Comparison of ENCODE assay signal across 9 cellular contexts in genomic region chr6:24646771-24647170, GRCh38. TPM values are rescaled to one million over a fixed set of nuclear protein-coding genes. Genes with fewer than 3 reads are reported as not detected.
DNase-seq lines count a peak whose midpoint lies in the region; TF ChIP-seq lines count a peak whose summit lies in the region.
"Had no signal": no experiment of that assay in that cellular context is flagged by ENCODE, and none has a peak within 500 bp of the region (broad histone marks: within the 10 kb centered on the region; RNA-seq: fewer than 3 reads in every experiment).

No MANE protein-coding gene starts in this region.

- H3K9me3 ChIP-seq in osteoblast (ENCODE audit: low read depth, low read length): no peaks in the 10 kb centered on the region
- H3K9me3 ChIP-seq in stomach: no peaks in the 10 kb centered on the region

- H3K4me3 Mint-ChIP-seq in T-helper 2 cell treated with Interferon-gamma antibody and Interleukin-4, amounts not matched to agents 5 μg/mL and 100 μg/mL, for 36 hours: peak overlapping the region; percentile 92

- H3K36me3 Mint-ChIP-seq in T-helper 2 cell treated with Interferon-gamma antibody and Interleukin-4, amounts not matched to agents 5 μg/mL and 100 μg/mL, for 36 hours (ENCODE audit: low read depth): peaks cover 2% of the 10 kb centered on the region

- TF ChIP-seq CTCF in dorsolateral prefrontal cortex (IDR thresholded peaks at IDR 0.05 in 54 of 56, conservative IDR thresholded peaks at IDR 0.05 in 2 of 56; ENCODE audit: low read depth in 1 of 56, partially characterized antibody in 56 of 56) (no peak), osteoblast (IDR thresholded peaks at IDR 0.05; ENCODE audit: extremely low read depth, low read depth, low read length) (no peak), stomach (IDR thresholded peaks at IDR 0.05) (no peak)

- H3K4me3 ChIP-seq in dorsolateral prefrontal cortex (peak overlapping the region in 36 of 59 donors; percentile 52 to 96 (median 81)), osteoblast (ENCODE audit: insufficient read depth, low read length) (peak overlapping the region; percentile 80), stomach (no peak overlapping the region)

- no peak for TF ChIP-seq EP300 in stomach (IDR thresholded peaks at IDR 0.05)

- TF ChIP-seq POLR2A in stomach (IDR thresholded peaks at IDR 0.05): no peak

- H3K4me1 Mint-ChIP-seq in T-helper 2 cell treated with Interferon-gamma antibody and Interleukin-4, amounts not matched to agents 5 μg/mL and 100 μg/mL, for 36 hours (ENCODE audit: low read depth): peaks cover 10% of the 10 kb centered on the region

- H3K36me3 ChIP-seq in osteoblast (ENCODE audit: insufficient read depth, low read length) (peaks cover 10% of the 10 kb centered on the region), stomach (peaks cover 0 to 28% (median 22%) of the 10 kb centered on the region in 4 donors)

- H3K4me1 ChIP-seq in osteoblast (ENCODE audit: insufficient read depth, low read length) (peaks cover 9% of the 10 kb centered on the region), stomach (peaks cover 0 to 15% (median 11%) of the 10 kb centered on the region in 4 donors)

- H3K27ac Mint-ChIP-seq in T-helper 2 cell treated with Interferon-gamma antibody and Interleukin-4, amounts not matched to agents 5 μg/mL and 100 μg/mL, for 36 hours: no peak overlapping the region

- intact Hi-C loops in dorsolateral prefrontal cortex (cut with DNase I): loop anchor here (1.0 kb wide), 1 partner anchor 20 kb away; the partner anchor contains the start of gene TDP2 (in 2 of the 2)
- intact Hi-C loops in stomach (cut with DNase I; ENCODE audit: low total_unique reads): no loop called here

- H2AFZ ChIP-seq in osteoblast (ENCODE audit: low read length): peak overlapping the region; percentile 82

- no peaks in the 10 kb centered on the region for H3K9me3 Mint-ChIP-seq in T-helper 2 cell treated with Interferon-gamma antibody and Interleukin-4, amounts not matched to agents 5 μg/mL and 100 μg/mL, for 36 hours

- H3K79me2 ChIP-seq in osteoblast (ENCODE audit: insufficient read depth, low read length): no peaks in the 10 kb centered on the region

- WGBS in stomach, 5 donors: 63 to 79% (median 71%) methylated on average over 8 of the region's 8 CpGs

- no peaks in the 10 kb centered on the region for H4K20me1 ChIP-seq in osteoblast (ENCODE audit: insufficient read depth, low read length)

- H3K27me3 ChIP-seq in dorsolateral prefrontal cortex (no peaks in the 10 kb centered on the region), osteoblast (ENCODE audit: insufficient read depth, low read length) (peaks cover 10% of the 10 kb centered on the region), stomach (peaks cover 0 to 14% (median 4%) of the 10 kb centered on the region in 3 donors)

- DNase-seq in T-helper 2 cell treated with Interferon-gamma antibody and Interleukin-4, amounts not matched to agents 5 μg/mL and 100 μg/mL, for 36 hours (ENCODE audit: low spot score): no peak
- DNase-seq in T-helper 2 cell: no peak
- DNase-seq in NCI-H82 treated with DMSO at 0.1 percent for 48 hours (lab: John Stamatoyannopoulos, UW; ENCODE audit: unreplicated experiment): peak; percentile 52
- DNase-seq in dorsolateral prefrontal cortex: no peak
- DNase-seq in osteoblast (ENCODE audit: insufficient read length, low spot score, missing footprints): no peak
- no peak for DNase-seq in NCI-H526 treated with DMSO at 0.1 percent for 48 hours (lab: John Stamatoyannopoulos, UW)
- DNase-seq in stomach: no peak
- DNase-seq in AML-193 (lab: John Stamatoyannopoulos, UW): no peak
- DNase-seq: T-helper 9 cell had no signal

- peak overlapping the region; percentile 89 for H3K4me2 ChIP-seq in osteoblast (ENCODE audit: insufficient read depth, low read length)

- peaks cover 22% of the 10 kb centered on the region for H3K27me3 Mint-ChIP-seq in T-helper 2 cell treated with Interferon-gamma antibody and Interleukin-4, amounts not matched to agents 5 μg/mL and 100 μg/mL, for 36 hours (ENCODE audit: low read depth)

- peak overlapping the region in 33 of 59 donors; percentile 16 to 87 (median 66) for H3K27ac ChIP-seq in dorsolateral prefrontal cortex
- no peak overlapping the region for H3K27ac ChIP-seq in osteoblast (ENCODE audit: low read depth, low read length)
- no peak overlapping the region for H3K27ac ChIP-seq in stomach

RNA-seq across cellular contexts. Expression of gene KIAA0319, which starts 0.8 kb away (rescaled TPM):
- total RNA-seq in dorsolateral prefrontal cortex: 10 to 100 TPM in 119 of 120 experiments, 1 to 10 TPM in 1; 9.2 to 37.7 (median 25.0) TPM
- total RNA-seq in osteoblast: under 0.01 and 0.29 TPM in 2 replicates
- total RNA-seq in stomach: under 1 TPM in 2 of 5 donors, not detected in 3; 0.37 to 0.58 TPM
- under 1 TPM in 2 of 3 donors, not detected in 1; 0.05 to 0.06 TPM for polyA plus RNA-seq in stomach

RNA-seq across cellular contexts. Expression of gene TDP2, which starts 19.9 kb away (rescaled TPM):
- total RNA-seq in dorsolateral prefrontal cortex: 10 to 100 TPM; 32.5 to 61.2 (median 49.0) TPM
- 27.4 and 27.9 TPM in 2 replicates for total RNA-seq in osteoblast
- total RNA-seq in stomach: 100 to 1,000 TPM in 1 of 5 donors, 10 to 100 TPM in 4; 18.7 to 112 (median 21.0) TPM
- 10 to 100 TPM; 23.5 to 43.5 (median 31.4) TPM for polyA plus RNA-seq in stomach

RNA-seq across cellular contexts. Expression of gene ACOT13, which starts 20.1 kb away (rescaled TPM):
- total RNA-seq in dorsolateral prefrontal cortex: 10 to 100 TPM; 13.5 to 34.9 (median 23.7) TPM
- 5.8 and 6.5 TPM in 2 replicates for total RNA-seq in osteoblast
- total RNA-seq in stomach: 10 to 100 TPM in 1 of 5 donors, 1 to 10 TPM in 4; 2.9 to 10.4 (median 6.1) TPM
- 10 to 100 TPM; 19.9 to 22.1 (median 21.4) TPM for polyA plus RNA-seq in stomach

Comparison
In these comparisons a context has a peak if more than half of its experiments do, and no peak if none do; other contexts are left out.
1. H3K27ac ChIP-seq: peak in dorsolateral prefrontal cortex (33 of 59); none in osteoblast (single experiment) and stomach (0 of 5).
2. H3K4me3 ChIP-seq: peak in dorsolateral prefrontal cortex (36 of 59) and osteoblast (single experiment); none in stomach (0 of 4).